ENCODE assay signal across 15 cellular contexts in genomic region chrX:24487576-24487975, GRCh38. TPM values are rescaled to one million over a fixed set of nuclear protein-coding genes. Genes with fewer than 3 reads are reported as not detected.
DNase-seq lines count a peak whose midpoint lies in the region; TF ChIP-seq lines count a peak whose summit lies in the region.
"Had no signal": no experiment of that assay in that cellular context is flagged by ENCODE, and none has a peak within 500 bp of the region (broad histone marks: within the 10 kb centered on the region; RNA-seq: fewer than 3 reads in every experiment).

No MANE protein-coding gene starts in this region.

- intact Hi-C loops in MCF 10A (cut with micrococcal nuclease): no loop called here

- no peaks in the 10 kb centered on the region for H3K36me3 Mint-ChIP-seq in MCF 10A (ENCODE audit: insufficient read depth, unreplicated experiment)

- TF ChIP-seq CTCF in MCF 10A (IDR thresholded peaks at IDR 0.05; ENCODE audit: unreplicated experiment): no peak

- BruUV-seq in MCF 10A (replicated peaks; lab: Mats Ljungman, UMichigan): no TSS peak

- peaks cover 57% of the 10 kb centered on the region for H3K27me3 Mint-ChIP-seq in MCF 10A (ENCODE audit: insufficient read depth, unreplicated experiment)
- H3K27me3 Mint-ChIP-seq: B cell; CD4-positive, alpha-beta T cell had no signal

- CTCF ChIA-PET in MCF 10A (lab: Yijun Ruan, JAX): interaction anchor here (0.6 to 1.2 kb wide), 2 partner anchors 12 to 139 kb away, joined by 3 read pairs; no protein-coding TSS in a partner anchor

- H3K4me1 Mint-ChIP-seq in MCF 10A (ENCODE audit: insufficient read depth, unreplicated experiment): no peaks in the 10 kb centered on the region

- H3K27ac Mint-ChIP-seq in MCF 10A (ENCODE audit: low read depth, unreplicated experiment): no peak overlapping the region
- H3K27ac Mint-ChIP-seq: B cell; CD4-positive, alpha-beta T cell had no signal

- H3K9me3 Mint-ChIP-seq in MCF 10A (ENCODE audit: unreplicated experiment): no peaks in the 10 kb centered on the region
- H3K9me3 Mint-ChIP-seq: CD4-positive, alpha-beta T cell had no signal

- POLR2A ChIA-PET in MCF 10A (lab: Yijun Ruan, JAX): no interaction called here

- H3K4me3 Mint-ChIP-seq in MCF 10A (ENCODE audit: unreplicated experiment): no peak overlapping the region
- H3K4me3 Mint-ChIP-seq: B cell; CD4-positive, alpha-beta T cell had no signal

- peak; percentile 12 for DNase-seq in NCI-H748 (lab: John Stamatoyannopoulos, UW; ENCODE audit: unreplicated experiment)
- DNase-seq in NCI-H748 treated with DMSO at 0.1 percent for 48 hours (lab: John Stamatoyannopoulos, UW): no peak
- peak; percentile 46 for DNase-seq in NCI-H69 (lab: John Stamatoyannopoulos, UW)
- peak; percentile 48 for DNase-seq in epidermal melanocyte (ENCODE audit: insufficient read length, low spot score)
- no peak for DNase-seq in MCF 10A (ENCODE audit: unreplicated experiment)
- DNase-seq in islet precursor cell: no peak
- no peak for DNase-seq in germinal center (ENCODE audit: low spot score)
- DNase-seq: C1 segment of cervical spinal cord; CD4-positive, alpha-beta T cell; DMS153; DND-41; GDM1; GM23248; H7 had no signal

RNA-seq across cellular contexts. Expression of gene PDK3, which starts 22.5 kb away (rescaled TPM):
- 1.0 and 1.4 TPM in 2 replicates for total RNA-seq in MCF 10A (2022)

Comparison
In these comparisons a context has a peak if more than half of its experiments do, and no peak if none do; other contexts are left out.
1. DNase-seq: peak in NCI-H748 (single experiment), NCI-H69 (single experiment) and epidermal melanocyte (single experiment); none in NCI-H748 treated with DMSO at 0.1 percent for 48 hours (single experiment), MCF 10A (single experiment), islet precursor cell (single experiment) and germinal center (single experiment).